Comparison of ENCODE assay signal across 29 cellular contexts in the genomic region with DNA sequence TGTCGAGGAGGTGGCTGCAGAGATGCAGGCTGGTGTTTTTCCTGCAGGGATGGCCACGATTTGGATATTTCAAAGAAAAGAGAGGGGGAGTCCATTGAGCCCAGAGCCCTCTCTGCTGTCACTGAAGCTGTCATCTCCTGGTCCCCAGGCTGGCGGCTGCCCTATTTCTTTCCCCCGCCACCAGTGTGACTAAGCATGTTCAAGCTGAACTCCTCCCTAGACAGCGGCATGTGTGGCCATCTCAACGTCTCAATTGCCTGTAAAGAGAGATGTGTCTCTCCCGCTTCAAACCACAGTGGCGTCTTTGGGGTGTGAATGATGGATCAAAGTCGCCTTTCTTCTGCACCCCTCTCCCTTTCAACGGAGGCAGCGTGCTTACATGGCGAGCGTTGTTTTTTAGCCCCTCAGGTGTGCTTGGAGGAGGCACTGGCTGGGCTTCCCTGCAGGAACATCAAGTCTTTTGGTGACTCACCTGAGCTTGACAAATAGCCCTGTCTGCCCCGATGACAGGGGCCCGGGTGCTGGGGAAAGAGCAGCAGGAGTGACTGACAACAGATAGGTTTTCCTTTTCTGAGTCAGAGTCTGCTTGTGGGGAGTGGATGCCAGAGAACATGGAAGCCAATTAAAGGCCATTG.
"Had no signal": no experiment of that assay in that cellular context is flagged by ENCODE, and none has a peak within 500 bp of the region (broad histone marks: within the 10 kb centered on the region; RNA-seq: fewer than 3 reads in every experiment).

No MANE protein-coding gene starts in this region.

- H3K36me3 ChIP-seq: gastrocnemius medialis, heart right ventricle, lower lobe of right lung, neutrophil, pancreas, right lobe of liver, thoracic aorta, tibial nerve, upper lobe of left lung, uterus had no signal

- H3K4me1 ChIP-seq: gastrocnemius medialis, lower lobe of right lung, pancreas, right lobe of liver, tibial nerve, upper lobe of left lung, uterus had no signal

- H3K9me3 ChIP-seq: gastrocnemius medialis, heart right ventricle, lower lobe of right lung, neutrophil, pancreas, right lobe of liver, thoracic aorta, tibial nerve, upper lobe of left lung, uterus had no signal

- H3K27ac ChIP-seq: dorsolateral prefrontal cortex, epithelial cell of prostate, gastrocnemius medialis, heart right ventricle, lower lobe of right lung, neutrophil, pancreas, right lobe of liver, thoracic aorta, tibial nerve, upper lobe of left lung, uterus had no signal

- H3K4me3 Mint-ChIP-seq: natural killer cell; neural crest cell; stimulated activated naive B cell treated with anti-CD40 and anti-IgM and Interleukin-4, amounts not matched to agents 10 μg/mL and 1 μg/mL and 100 μg/mL, for 72 hours; stimulated activated naive CD8-positive, alpha-beta T cell treated with anti-CD3 and anti-CD28 coated beads, Interleukin-15, Interleukin-2, amounts not matched to agents 100 ng/mL and 50 ng/mL, for 24 hours had no signal

- H3K36me3 Mint-ChIP-seq: natural killer cell; stimulated activated naive B cell treated with anti-CD40 and anti-IgM and Interleukin-4, amounts not matched to agents 10 μg/mL and 1 μg/mL and 100 μg/mL, for 72 hours had no signal

- ATAC-seq: esophagus mucosa; gastrocnemius medialis; heart right ventricle; left colon; lower lobe of right lung; natural killer cell; pancreas; right lobe of liver; stimulated activated naive B cell treated with anti-CD40 and anti-IgM and Interleukin-4, amounts not matched to agents 10 μg/mL and 1 μg/mL and 100 μg/mL, for 72 hours had no signal

- H3K27me3 ChIP-seq: gastrocnemius medialis, heart right ventricle, neutrophil, pancreas, right lobe of liver, tibial nerve, upper lobe of left lung, uterus had no signal

- FAIRE-seq: islet of Langerhans, pancreas, small intestine had no signal

- H3K4me1 Mint-ChIP-seq: natural killer cell, neural crest cell had no signal

- DNase-seq: dorsolateral prefrontal cortex; effector CD4-positive, alpha-beta T cell; foreskin fibroblast; gastrocnemius medialis; glutamatergic neuron; heart right ventricle; hippocampal formation; kidney glomerular epithelial cell; left colon; left ventricle myocardium superior; lower lobe of right lung; natural killer cell; pancreas; right lobe of liver; small intestine; stimulated activated CD4-positive, alpha-beta T cell treated with anti-CD3 and anti-CD28 coated beads, Interleukin-15, amount 100 ng/mL, for 24 hours; stimulated activated CD4-positive, alpha-beta T cell treated with anti-CD3 and anti-CD28 coated beads, Interleukin-2, amount 100 ng/mL, for 48 hours; stimulated activated naive B cell treated with anti-CD40 and anti-IgM and Interleukin-4, amounts not matched to agents 10 μg/mL and 1 μg/mL and 100 μg/mL, for 72 hours; upper lobe of left lung; uterus had no signal

- H3K4me3 ChIP-seq: dorsolateral prefrontal cortex, gastrocnemius medialis, heart right ventricle, lower lobe of right lung, pancreas, right lobe of liver, thoracic aorta, tibial nerve, upper lobe of left lung, uterus had no signal

- H3K27ac Mint-ChIP-seq: natural killer cell; progenitor cell of endocrine pancreas; stimulated activated naive B cell treated with anti-CD40 and anti-IgM and Interleukin-4, amounts not matched to agents 10 μg/mL and 1 μg/mL and 100 μg/mL, for 72 hours; stimulated activated naive CD8-positive, alpha-beta T cell treated with anti-CD3 and anti-CD28 coated beads, Interleukin-15, Interleukin-2, amounts not matched to agents 100 ng/mL and 50 ng/mL, for 24 hours had no signal
